14 cellular contexts compared by ENCODE assay signal in the genomic region with DNA sequence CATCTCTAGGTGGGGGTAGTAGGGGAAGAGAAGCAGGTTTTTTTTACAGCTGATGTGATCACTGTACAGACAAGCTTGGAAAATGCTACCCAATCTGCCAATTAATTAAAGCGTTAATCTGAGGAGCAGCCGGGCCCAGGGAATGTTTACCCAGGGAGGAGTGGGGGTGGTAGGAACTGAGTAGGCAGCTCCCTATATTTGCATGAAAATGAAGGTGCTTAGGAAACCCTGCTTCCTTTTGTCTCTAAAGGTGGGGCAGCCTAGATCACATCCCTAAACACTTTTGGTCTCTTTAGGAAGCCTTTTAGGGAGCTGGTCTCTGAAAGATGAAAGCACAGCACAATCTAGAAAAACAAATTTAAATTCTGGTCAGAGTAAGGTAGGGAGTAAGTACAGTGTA. TPM values are rescaled to one million over a fixed set of nuclear protein-coding genes. Genes with fewer than 3 reads are reported as not detected.
A peak's percentile ranks its signal among the peaks of the same experiment; 100 is the strongest.
DNase-seq lines count a peak whose midpoint lies in the region; ATAC-seq and TF ChIP-seq lines count a peak whose summit lies in the region.
"Had no signal": no experiment of that assay in that cellular context is flagged by ENCODE, and none has a peak within 500 bp of the region (broad histone marks: within the 10 kb centered on the region; RNA-seq: fewer than 3 reads in every experiment).

No MANE protein-coding gene starts in this region.

- no peaks in the 10 kb centered on the region for H3K4me1 ChIP-seq in breast epithelium
- H3K4me1 ChIP-seq: tibial artery had no signal

- H3K27ac ChIP-seq in breast epithelium = no peak overlapping the region
- H3K27ac ChIP-seq in RWPE1 = no peak overlapping the region
- H3K27ac ChIP-seq: BLaER1, tibial artery had no signal

- no peaks in the 10 kb centered on the region for H3K27me3 ChIP-seq in breast epithelium
- H3K27me3 ChIP-seq: BLaER1, tibial artery had no signal

- POLR2A ChIA-PET in MCF 10A (lab: Yijun Ruan, JAX) = interaction anchor here (0.8 to 1.3 kb wide), 5 partner anchors 33 to 97 kb away, joined by 3 to 6 read pairs (median 3); a partner anchor contains a TSS
- POLR2A ChIA-PET in RWPE1 (lab: Yijun Ruan, JAX; ENCODE audit: low non-redundant PET) = no interaction called here

- no peaks in the 10 kb centered on the region for H3K9me3 Mint-ChIP-seq in MCF 10A (ENCODE audit: unreplicated experiment)
- H3K9me3 Mint-ChIP-seq: IgD-negative memory B cell had no signal

- TF ChIP-seq CTCF in MCF 10A (IDR thresholded peaks at IDR 0.05; ENCODE audit: unreplicated experiment) (no peak), breast epithelium (IDR thresholded peaks at IDR 0.05) (no peak), RWPE1 (conservative IDR thresholded peaks at IDR 0.05; ENCODE audit: low read depth) (no peak)

- intact Hi-C loops in MCF 10A (cut with micrococcal nuclease) = no loop called here
- intact Hi-C loops in breast epithelium (cut with DNase I; ENCODE audit: low total_unique reads) = loop anchor here (10.0 kb wide), 1 partner anchor 118 kb away; a partner anchor contains a TSS

- no peak for TF ChIP-seq POLR2A in breast epithelium (IDR thresholded peaks at IDR 0.05)

- DNase-seq in MCF 10A (ENCODE audit: unreplicated experiment) (peak; percentile 37), breast epithelium (ENCODE audit: low spot score in 2 of 2) (no peak), RWPE1 (ENCODE audit: low spot score) (peak; percentile 47), glomerular visceral epithelial cell (ENCODE audit: extremely low spot score) (peak; percentile 21), NCI-H1092 treated with DMSO at 0.1 percent for 48 hours (lab: John Stamatoyannopoulos, UW) (no peak), kidney glomerular epithelial cell (lab: John Stamatoyannopoulos, UW) (no peak)
- DNase-seq: activated CD4-positive, CD25-positive, alpha-beta regulatory T cell treated with anti-CD3 and anti-CD28 coated beads, Interleukin-2, amount 50 U/mL, for 72 hours; activated naive CD4-positive, alpha-beta T cell treated with Interleukin-2 at 50 U/mL for 16 hours; mucosa of descending colon; tibial artery had no signal

- no peak overlapping the region for H3K4me3 Mint-ChIP-seq in MCF 10A (ENCODE audit: unreplicated experiment)
- H3K4me3 Mint-ChIP-seq: IgD-negative memory B cell had no signal

- H3K27me3 Mint-ChIP-seq in MCF 10A (ENCODE audit: insufficient read depth, unreplicated experiment) = no peaks in the 10 kb centered on the region
- H3K27me3 Mint-ChIP-seq: IgD-negative memory B cell had no signal

- ATAC-seq in GM21825 (IDR thresholded peaks at IDR 0.05; ENCODE audit: unreplicated experiment) (no peak), GM19467 (IDR thresholded peaks at IDR 0.05; ENCODE audit: unreplicated experiment) (no peak)
- ATAC-seq: mucosa of descending colon had no signal

- H3K4me1 Mint-ChIP-seq in MCF 10A (ENCODE audit: insufficient read depth, unreplicated experiment) = peaks cover 23% of the 10 kb centered on the region

- peaks cover 35% of the 10 kb centered on the region for H3K36me3 Mint-ChIP-seq in MCF 10A (ENCODE audit: insufficient read depth, unreplicated experiment)
- H3K36me3 Mint-ChIP-seq: IgD-negative memory B cell had no signal

- H3K27ac Mint-ChIP-seq in MCF 10A (ENCODE audit: low read depth, unreplicated experiment) = peak overlapping the region; percentile 82

- no peaks in the 10 kb centered on the region for H3K9me3 ChIP-seq in breast epithelium
- H3K9me3 ChIP-seq: BLaER1, mucosa of descending colon, tibial artery had no signal

- BruUV-seq in MCF 10A (replicated peaks; lab: Mats Ljungman, UMichigan) = no TSS peak

- CTCF ChIA-PET in MCF 10A (lab: Yijun Ruan, JAX) (interaction anchor here (0.6 to 4.9 kb wide), 7 partner anchors 10 to 113 kb away, joined by 3 to 34 read pairs (median 3); no protein-coding TSS in a partner anchor), RWPE1 (lab: Yijun Ruan, JAX) (interaction anchor here (0.8 to 1.8 kb wide), 2 partner anchors 10 to 113 kb away, joined by 4 to 8 read pairs; no protein-coding TSS in a partner anchor)

- H3K36me3 ChIP-seq in breast epithelium = no peaks in the 10 kb centered on the region

- no peak overlapping the region for H3K4me3 ChIP-seq in breast epithelium
- H3K4me3 ChIP-seq: BLaER1, mucosa of descending colon, tibial artery had no signal

RNA-seq across cellular contexts. Expression of a gene that starts 53.0 kb away (rescaled TPM):
- total RNA-seq in MCF 10A (2022) (60.9 and 76.2 TPM in 2 replicates), breast epithelium (10 to 100 TPM; 11.0 to 21.0 (median 18.9) TPM)

Comparison
In these comparisons a context has a peak if more than half of its experiments do, and no peak if none do; other contexts are left out.
1. DNase-seq: peak in MCF 10A (single experiment), RWPE1 (single experiment) and glomerular visceral epithelial cell (single experiment); none in breast epithelium (0 of 2), NCI-H1092 treated with DMSO at 0.1 percent for 48 hours (single experiment) and kidney glomerular epithelial cell (single experiment).